In the genomic region with DNA sequence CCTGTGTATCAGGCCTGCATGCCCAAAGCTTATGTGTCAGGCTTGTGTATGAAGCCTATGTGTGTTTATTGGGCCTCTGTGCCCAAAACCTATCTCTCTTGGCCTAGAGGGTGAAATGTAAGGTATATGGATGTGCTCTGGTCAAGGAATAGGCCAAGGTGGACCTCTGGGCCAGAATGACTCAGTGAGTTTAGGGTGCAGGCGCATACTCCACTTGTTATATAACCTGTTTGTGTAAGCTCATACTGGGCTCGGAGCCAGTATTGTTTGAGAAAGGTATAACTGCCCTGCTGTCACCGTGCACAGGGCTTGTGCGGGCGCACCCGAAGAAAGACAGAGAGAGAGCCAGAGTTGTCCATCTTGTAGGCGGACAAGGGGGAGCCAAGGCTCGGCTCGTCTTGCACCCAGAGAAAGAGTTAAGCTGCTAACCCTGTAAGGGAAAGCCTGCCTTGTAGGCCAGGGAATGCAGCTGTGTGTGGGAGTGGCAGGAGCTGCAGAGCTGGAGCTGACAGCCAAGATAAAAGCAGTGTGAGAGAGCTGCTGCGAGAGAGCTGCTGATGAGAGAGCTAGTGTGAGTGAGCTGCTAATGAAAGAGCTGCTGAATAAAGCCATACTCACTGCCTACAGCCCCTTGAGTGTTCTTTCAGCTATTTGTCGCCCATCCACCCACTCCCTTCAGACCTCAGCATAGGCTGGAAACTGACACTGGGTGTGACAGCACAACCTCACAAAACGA, we compare ENCODE assay signal across 13 cellular contexts. TPM values are rescaled to one million over a fixed set of nuclear protein-coding genes. Genes with fewer than 3 reads are reported as not detected.
DNase-seq lines count a peak whose midpoint lies in the region; ATAC-seq and TF ChIP-seq lines count a peak whose summit lies in the region.
"Had no signal": no experiment of that assay in that cellular context is flagged by ENCODE, and none has a peak within 500 bp of the region (broad histone marks: within the 10 kb centered on the region; RNA-seq: fewer than 3 reads in every experiment).

No MANE protein-coding gene starts in this region.

- no peak for DNase-seq in activated T-cell treated with anti-CD3 and anti-CD28 coated beads, Interleukin-2, amount 50 U/mL, for 24 hours
- DNase-seq in activated T-cell treated with anti-CD3 and anti-CD28 coated beads for 4 hours (no peak), coronary artery (ENCODE audit: low spot score) (no peak), mesothelial cell of epicardium (ENCODE audit: low spot score in 2 of 2, unreplicated experiment in 2 of 2) (no peak), upper lobe of left lung (no peak), GDM1 (lab: John Stamatoyannopoulos, UW) (no peak)
- DNase-seq: activated CD8-positive, alpha-beta memory T cell treated with anti-CD3 and anti-CD28 coated beads for 24 hours; naive thymus-derived CD8-positive, alpha-beta T cell; stimulated activated CD4-positive, alpha-beta T cell treated with anti-CD3 and anti-CD28 coated beads, Interleukin-4, amount 100 ng/mL, for 4 hours; transverse colon had no signal

- peaks cover 3% of the 10 kb centered on the region for H3K36me3 Mint-ChIP-seq in activated T-cell treated with anti-CD3 and anti-CD28 coated beads, Interleukin-2, amount 50 U/mL, for 24 hours (ENCODE audit: low read depth)
- H3K36me3 Mint-ChIP-seq in mesothelial cell of epicardium: no peaks in the 10 kb centered on the region

- no peaks in the 10 kb centered on the region for H3K27me3 Mint-ChIP-seq in activated T-cell treated with anti-CD3 and anti-CD28 coated beads, Interleukin-2, amount 50 U/mL, for 24 hours
- no peaks in the 10 kb centered on the region for H3K27me3 Mint-ChIP-seq in mesothelial cell of epicardium (ENCODE audit: low read depth)
- H3K27me3 Mint-ChIP-seq: naive thymus-derived CD8-positive, alpha-beta T cell had no signal

- TF ChIP-seq CTCF in coronary artery (IDR thresholded peaks at IDR 0.05) (no peak), mesothelial cell of epicardium (IDR thresholded peaks at IDR 0.05; ENCODE audit: unreplicated experiment) (no peak), upper lobe of left lung (IDR thresholded peaks at IDR 0.05) (no peak)

- TF ChIP-seq EP300 in upper lobe of left lung (IDR thresholded peaks at IDR 0.05): no peak

- H3K4me3 Mint-ChIP-seq in activated T-cell treated with anti-CD3 and anti-CD28 coated beads, Interleukin-2, amount 50 U/mL, for 24 hours: no peak overlapping the region
- no peak overlapping the region for H3K4me3 Mint-ChIP-seq in mesothelial cell of epicardium
- H3K4me3 Mint-ChIP-seq: naive thymus-derived CD8-positive, alpha-beta T cell had no signal

- peak overlapping the region; percentile 44 to 55 for H3K27ac ChIP-seq in coronary artery
- H3K27ac ChIP-seq in upper lobe of left lung: no peak overlapping the region
- H3K27ac ChIP-seq: SJSA1 had no signal

- 70 to 80% methylated on average over 12 of the region's 12 CpGs for WGBS in upper lobe of left lung, 2 donors

- H3K36me3 ChIP-seq in upper lobe of left lung: peaks cover 0 to 3% (median 0%) of the 10 kb centered on the region in 4 donors
- H3K36me3 ChIP-seq: SJSA1, transverse colon had no signal

- H3K4me1 Mint-ChIP-seq in activated T-cell treated with anti-CD3 and anti-CD28 coated beads, Interleukin-2, amount 50 U/mL, for 24 hours (ENCODE audit: low read depth): peaks cover 10% of the 10 kb centered on the region
- H3K4me1 Mint-ChIP-seq in mesothelial cell of epicardium: peaks cover 27% of the 10 kb centered on the region

- H3K9me3 ChIP-seq in upper lobe of left lung: no peaks in the 10 kb centered on the region
- H3K9me3 ChIP-seq: SJSA1, transverse colon had no signal

- H3K27me3 ChIP-seq in upper lobe of left lung: no peaks in the 10 kb centered on the region
- H3K27me3 ChIP-seq: SJSA1, transverse colon had no signal

- H3K27ac Mint-ChIP-seq in activated T-cell treated with anti-CD3 and anti-CD28 coated beads, Interleukin-2, amount 50 U/mL, for 24 hours: peak overlapping the region; percentile 81
- peak overlapping the region; percentile 82 for H3K27ac Mint-ChIP-seq in mesothelial cell of epicardium

- TF ChIP-seq POLR2A in upper lobe of left lung (IDR thresholded peaks at IDR 0.05): no peak

- ATAC-seq in upper lobe of left lung (ENCODE audit: low FRiP score in 2 of 2) (peak; percentile 11 to 77), GM19328 (IDR thresholded peaks at IDR 0.05; ENCODE audit: unreplicated experiment) (no peak), HG03521 (IDR thresholded peaks at IDR 0.05; ENCODE audit: unreplicated experiment) (no peak)
- ATAC-seq: naive thymus-derived CD8-positive, alpha-beta T cell had no signal

- H3K4me3 ChIP-seq in coronary artery: no peak overlapping the region
- H3K4me3 ChIP-seq in upper lobe of left lung: no peak overlapping the region
- H3K4me3 ChIP-seq: SJSA1, transverse colon had no signal

- no peaks in the 10 kb centered on the region for H3K4me1 ChIP-seq in upper lobe of left lung
- H3K4me1 ChIP-seq: SJSA1, transverse colon had no signal

- no peaks in the 10 kb centered on the region for H3K9me3 Mint-ChIP-seq in activated T-cell treated with anti-CD3 and anti-CD28 coated beads, Interleukin-2, amount 50 U/mL, for 24 hours
- H3K9me3 Mint-ChIP-seq in mesothelial cell of epicardium: no peaks in the 10 kb centered on the region
- H3K9me3 Mint-ChIP-seq: naive thymus-derived CD8-positive, alpha-beta T cell had no signal

RNA-seq across cellular contexts. Expression of a gene that starts 43.4 kb away (rescaled TPM):
- 12.6 to 13.7 TPM (median 13.4 TPM) in 3 replicates for total RNA-seq in mesothelial cell of epicardium
- total RNA-seq in upper lobe of left lung: 10 to 100 TPM; 15.0 to 46.3 (median 25.2) TPM

Comparison
In these comparisons a context has a peak if more than half of its experiments do, and no peak if none do; other contexts are left out.
1. H3K27ac ChIP-seq: peak in coronary artery (2 of 2); none in upper lobe of left lung (0 of 4).
2. ATAC-seq: peak in upper lobe of left lung (2 of 2); none in GM19328 (single experiment) and HG03521 (single experiment).